8 cellular contexts compared by ENCODE assay signal in genomic region chr12:102616692-102617091, GRCh38.
"Had no signal": no experiment of that assay in that cellular context is flagged by ENCODE, and none has a peak within 500 bp of the region (broad histone marks: within the 10 kb centered on the region; RNA-seq: fewer than 3 reads in every experiment).

No MANE protein-coding gene starts in this region.

- FAIRE-seq: G401.6, GM12878, GM12891, GM12892, GM18507, GM19239 had no signal

- H3K4me3 ChIP-seq: GM12878 had no signal

- ATAC-seq: GM12878 had no signal

- DNase-seq: GDM1, GF-D8 had no signal
